ENCODE assay signal across 20 cellular contexts in genomic region chr17:76983431-76983830, GRCh38.
DNase-seq lines count a peak whose midpoint lies in the region; ATAC-seq and TF ChIP-seq lines count a peak whose summit lies in the region.
"Had no signal": no experiment of that assay in that cellular context is flagged by ENCODE, and none has a peak within 500 bp of the region (broad histone marks: within the 10 kb centered on the region; RNA-seq: fewer than 3 reads in every experiment).

No MANE protein-coding gene starts in this region.

- TF ChIP-seq CTCF in lower lobe of right lung (IDR thresholded peaks at IDR 0.05): no peak

- H3K27ac ChIP-seq in Karpas-422 (ENCODE audit: low read length) (no peak overlapping the region), lower lobe of right lung (no peak overlapping the region)
- no peak overlapping the region for H3K27ac ChIP-seq in naive thymus-derived CD4-positive, alpha-beta T cell (ENCODE audit: low read depth, low read length)
- H3K27ac ChIP-seq: heart left ventricle, HL-60, sigmoid colon had no signal

- H3K4me1 Mint-ChIP-seq in T-helper 2 cell treated with Interferon-gamma antibody and Interleukin-4, amounts not matched to agents 5 μg/mL and 100 μg/mL, for 36 hours (ENCODE audit: low read depth): peaks cover 11% of the 10 kb centered on the region
- H3K4me1 Mint-ChIP-seq in activated T-helper 17 cell treated with anti-CD3 and anti-CD28 coated beads, Interleukin-2, amount 50 U/mL, for 72 hours: peaks cover 4% of the 10 kb centered on the region
- peaks cover 8 to 30% (median 24%) of the 10 kb centered on the region in 7 donors for H3K4me1 Mint-ChIP-seq in naive thymus-derived CD4-positive, alpha-beta T cell
- H3K4me1 Mint-ChIP-seq in activated T-cell treated with anti-CD3 and anti-CD28 coated beads, Interleukin-2, amount 50 U/mL, for 4 hours (ENCODE audit: low read depth): peaks cover 21% of the 10 kb centered on the region

- peaks cover under 1% of the 10 kb centered on the region for H3K27me3 Mint-ChIP-seq in T-helper 2 cell treated with Interferon-gamma antibody and Interleukin-4, amounts not matched to agents 5 μg/mL and 100 μg/mL, for 36 hours (ENCODE audit: low read depth)
- no peaks in the 10 kb centered on the region for H3K27me3 Mint-ChIP-seq in activated T-helper 17 cell treated with anti-CD3 and anti-CD28 coated beads, Interleukin-2, amount 50 U/mL, for 72 hours
- no peaks in the 10 kb centered on the region for H3K27me3 Mint-ChIP-seq in naive thymus-derived CD4-positive, alpha-beta T cell
- no peaks in the 10 kb centered on the region for H3K27me3 Mint-ChIP-seq in activated T-cell treated with anti-CD3 and anti-CD28 coated beads, Interleukin-2, amount 50 U/mL, for 4 hours (ENCODE audit: low read depth)

- POLR2A ChIA-PET in naive thymus-derived CD4-positive, alpha-beta T cell (lab: Charles Lee): interaction anchor here (0.6 to 0.8 kb wide), 2 partner anchors 15 to 21 kb away, joined by 3 to 4 read pairs; no protein-coding TSS in a partner anchor

- DNase-seq in T-helper 2 cell treated with Interferon-gamma antibody and Interleukin-4, amounts not matched to agents 5 μg/mL and 100 μg/mL, for 36 hours (ENCODE audit: low spot score): no peak
- DNase-seq in T-helper 2 cell: no peak
- DNase-seq in Karpas-422: no peak
- no peak for DNase-seq in naive thymus-derived CD4-positive, alpha-beta T cell
- DNase-seq in lower lobe of right lung: no peak
- no peak for DNase-seq in activated T-cell treated with anti-CD3 and anti-CD28 coated beads, Interleukin-2, amount 50 U/mL, for 4 hours
- no peak for DNase-seq in ACHN
- DNase-seq: amniotic stem cell; dermis blood vessel endothelial cell; GOT3; left colon; NCI-H2107; NK-92 treated with Interleukin-12 subunit alpha and Interleukin-12 subunit beta, amount 100 ng/mL, for 24 hours; sigmoid colon; stimulated activated CD8-positive, alpha-beta memory T cell treated with anti-CD3 and anti-CD28 coated beads, Interleukin-4, amount 100 ng/mL, for 48 hours; T1000 had no signal

- H3K9me3 ChIP-seq in Karpas-422 (ENCODE audit: low read length) (no peaks in the 10 kb centered on the region), lower lobe of right lung (no peaks in the 10 kb centered on the region)
- peaks cover 0 to 1% (median 0%) of the 10 kb centered on the region in 3 experiments for H3K9me3 ChIP-seq in naive thymus-derived CD4-positive, alpha-beta T cell (ENCODE audit: control insufficient read depth in 2 of 3, low read length in 3 of 3)
- H3K9me3 ChIP-seq: sigmoid colon had no signal

- peaks cover 2% of the 10 kb centered on the region; the same call in 1 of the 2 replicates for H3K27me3 ChIP-seq in Karpas-422 (ENCODE audit: low read length)
- no peaks in the 10 kb centered on the region for H3K27me3 ChIP-seq in naive thymus-derived CD4-positive, alpha-beta T cell (ENCODE audit: control insufficient read depth in 2 of 2, insufficient read depth in 2 of 2, low read length in 2 of 2)
- H3K27me3 ChIP-seq in lower lobe of right lung (ENCODE audit: low read depth): peaks cover 7% of the 10 kb centered on the region

- peak overlapping the region; percentile 36; the same call in 1 of the 2 replicates for H3K9ac ChIP-seq in Karpas-422 (ENCODE audit: low read length)

- H3K79me2 ChIP-seq in Karpas-422 (ENCODE audit: low read length): no peaks in the 10 kb centered on the region

- peak overlapping the region; percentile 61 for H3K4me3 Mint-ChIP-seq in T-helper 2 cell treated with Interferon-gamma antibody and Interleukin-4, amounts not matched to agents 5 μg/mL and 100 μg/mL, for 36 hours
- peak overlapping the region; percentile 49 for H3K4me3 Mint-ChIP-seq in activated T-helper 17 cell treated with anti-CD3 and anti-CD28 coated beads, Interleukin-2, amount 50 U/mL, for 72 hours
- peak overlapping the region; percentile 40 to 81 (median 70) for H3K4me3 Mint-ChIP-seq in naive thymus-derived CD4-positive, alpha-beta T cell
- H3K4me3 Mint-ChIP-seq in activated T-cell treated with anti-CD3 and anti-CD28 coated beads, Interleukin-2, amount 50 U/mL, for 4 hours: no peak overlapping the region
- H3K4me3 Mint-ChIP-seq: natural killer cell treated with Interleukin-12 subunit alpha and Interleukin-12 subunit beta and Interleukin-15 and Interleukin-18, amount 100 ng/mL, for 72 hours had no signal

- ATAC-seq in activated T-helper 17 cell treated with anti-CD3 and anti-CD28 coated beads, Interleukin-2, amount 50 U/mL, for 72 hours (replicated peaks): no peak
- ATAC-seq in naive thymus-derived CD4-positive, alpha-beta T cell: no peak
- no peak for ATAC-seq in lower lobe of right lung
- ATAC-seq in activated T-cell treated with anti-CD3 and anti-CD28 coated beads, Interleukin-2, amount 50 U/mL, for 4 hours: no peak
- ATAC-seq: left colon had no signal

- H3K4me1 ChIP-seq in Karpas-422 (ENCODE audit: low read length) (peaks cover 18% of the 10 kb centered on the region), lower lobe of right lung (no peaks in the 10 kb centered on the region)
- peaks cover 14 to 20% of the 10 kb centered on the region in 2 donors for H3K4me1 ChIP-seq in naive thymus-derived CD4-positive, alpha-beta T cell (ENCODE audit: control insufficient read depth in 2 of 2, insufficient read depth in 2 of 2, low read length in 2 of 2)
- H3K4me1 ChIP-seq: sigmoid colon had no signal

- H4K20me1 ChIP-seq in Karpas-422 (ENCODE audit: insufficient read depth, low read depth, low read length): no peaks in the 10 kb centered on the region

- CTCF ChIA-PET in naive thymus-derived CD4-positive, alpha-beta T cell (lab: Charles Lee): interaction anchor here (1.0 kb wide), 1 partner anchor 21 kb away, joined by 3 read pairs; no protein-coding TSS in a partner anchor

- H3K9me3 Mint-ChIP-seq in T-helper 2 cell treated with Interferon-gamma antibody and Interleukin-4, amounts not matched to agents 5 μg/mL and 100 μg/mL, for 36 hours: peaks cover 4% of the 10 kb centered on the region
- H3K9me3 Mint-ChIP-seq in activated T-helper 17 cell treated with anti-CD3 and anti-CD28 coated beads, Interleukin-2, amount 50 U/mL, for 72 hours: no peaks in the 10 kb centered on the region
- H3K9me3 Mint-ChIP-seq in naive thymus-derived CD4-positive, alpha-beta T cell: peaks cover 0 to 7% (median 4%) of the 10 kb centered on the region in 11 donors
- peaks cover 3% of the 10 kb centered on the region for H3K9me3 Mint-ChIP-seq in activated T-cell treated with anti-CD3 and anti-CD28 coated beads, Interleukin-2, amount 50 U/mL, for 4 hours

- H3K36me3 ChIP-seq in Karpas-422 (ENCODE audit: insufficient read depth, low read length): no peaks in the 10 kb centered on the region
- no peaks in the 10 kb centered on the region for H3K36me3 ChIP-seq in naive thymus-derived CD4-positive, alpha-beta T cell (ENCODE audit: control insufficient read depth in 2 of 3, insufficient read depth in 3 of 3, low read length in 3 of 3)
- H3K36me3 ChIP-seq in lower lobe of right lung: no peaks in the 10 kb centered on the region
- H3K36me3 ChIP-seq: heart left ventricle, sigmoid colon had no signal

- H3K27ac Mint-ChIP-seq in T-helper 2 cell treated with Interferon-gamma antibody and Interleukin-4, amounts not matched to agents 5 μg/mL and 100 μg/mL, for 36 hours: peak overlapping the region; percentile 82
- peak overlapping the region; percentile 74 for H3K27ac Mint-ChIP-seq in activated T-helper 17 cell treated with anti-CD3 and anti-CD28 coated beads, Interleukin-2, amount 50 U/mL, for 72 hours
- H3K27ac Mint-ChIP-seq in naive thymus-derived CD4-positive, alpha-beta T cell: peak overlapping the region; percentile 84 to 96 (median 90)
- H3K27ac Mint-ChIP-seq: natural killer cell treated with Interleukin-12 subunit alpha and Interleukin-12 subunit beta and Interleukin-15 and Interleukin-18, amount 100 ng/mL, for 72 hours had no signal

- H2AFZ ChIP-seq in Karpas-422 (ENCODE audit: low read length): no peak overlapping the region

- H3K36me3 Mint-ChIP-seq in T-helper 2 cell treated with Interferon-gamma antibody and Interleukin-4, amounts not matched to agents 5 μg/mL and 100 μg/mL, for 36 hours (ENCODE audit: low read depth): no peaks in the 10 kb centered on the region
- no peaks in the 10 kb centered on the region for H3K36me3 Mint-ChIP-seq in activated T-helper 17 cell treated with anti-CD3 and anti-CD28 coated beads, Interleukin-2, amount 50 U/mL, for 72 hours (ENCODE audit: low read depth)
- H3K36me3 Mint-ChIP-seq in naive thymus-derived CD4-positive, alpha-beta T cell: peaks cover 0 to 8% (median 3%) of the 10 kb centered on the region in 5 donors
- no peaks in the 10 kb centered on the region for H3K36me3 Mint-ChIP-seq in activated T-cell treated with anti-CD3 and anti-CD28 coated beads, Interleukin-2, amount 50 U/mL, for 4 hours (ENCODE audit: insufficient read depth)

- no peak overlapping the region for H3K4me3 ChIP-seq in Karpas-422 (ENCODE audit: low read length)
- no peak overlapping the region for H3K4me3 ChIP-seq in naive thymus-derived CD4-positive, alpha-beta T cell (ENCODE audit: low read length)
- H3K4me3 ChIP-seq in lower lobe of right lung: no peak overlapping the region
- H3K4me3 ChIP-seq: heart left ventricle, sigmoid colon had no signal

- no peaks in the 10 kb centered on the region for H3K9me2 ChIP-seq in Karpas-422 (replicated peaks; ENCODE audit: insufficient read depth, low read length)

- intact Hi-C loops in naive thymus-derived CD4-positive, alpha-beta T cell (cut with micrococcal nuclease): no loop called here
- intact Hi-C loops in lower lobe of right lung (cut with DNase I): no loop called here

- H3K4me2 ChIP-seq in Karpas-422 (ENCODE audit: low read depth, low read length, poor library complexity, severe bottlenecking): no peak overlapping the region

- in situ Hi-C loops in ACHN (cut with HindIII; ENCODE audit: low pct_ligation_motif_present, low pct_unique_long_range_greater_than_20kb, low sequenced_read_pairs): no loop called here
